9 cellular contexts compared by ENCODE assay signal in the genomic region with DNA sequence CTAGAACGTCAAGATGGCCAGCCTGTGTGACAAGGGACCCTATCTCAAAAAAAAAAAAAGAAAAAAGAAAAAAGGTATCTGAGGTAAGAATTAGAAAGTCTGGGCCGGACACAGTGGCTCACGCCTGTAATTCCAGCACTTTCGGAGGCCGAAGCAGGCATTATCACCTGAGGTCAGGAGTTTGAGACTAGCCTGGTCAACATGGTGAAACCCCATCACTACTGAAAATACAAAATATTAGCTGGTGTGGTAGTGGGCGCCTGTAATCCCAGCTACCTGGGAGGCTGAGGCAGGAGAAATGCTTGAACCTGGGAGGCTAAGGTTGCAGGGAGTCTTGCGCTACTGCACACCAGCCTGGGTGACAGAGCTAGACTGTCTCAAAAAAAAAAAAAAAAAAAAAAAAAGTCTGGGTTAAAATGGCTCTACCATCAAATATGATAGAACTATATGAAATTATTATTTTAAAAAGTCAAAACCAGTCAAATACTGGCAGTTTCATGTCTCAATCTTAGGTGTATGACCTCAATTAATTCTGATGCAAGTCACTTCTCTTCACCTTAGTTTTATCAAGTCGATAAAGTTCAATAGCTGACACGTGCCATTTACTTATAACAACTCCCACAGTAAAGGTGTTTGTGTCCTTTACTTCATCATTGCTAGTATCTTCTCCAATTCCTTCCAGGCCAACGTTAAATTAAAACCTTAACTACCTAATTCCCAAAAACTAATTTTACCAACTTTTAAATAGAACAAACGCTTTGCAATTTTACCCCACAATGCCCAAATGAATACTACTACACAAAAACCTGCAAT. TPM values are rescaled to one million over a fixed set of nuclear protein-coding genes. Genes with fewer than 3 reads are reported as not detected.
DNase-seq lines count a peak whose midpoint lies in the region; ATAC-seq and TF ChIP-seq lines count a peak whose summit lies in the region.
"Had no signal": no experiment of that assay in that cellular context is flagged by ENCODE, and none has a peak within 500 bp of the region (broad histone marks: within the 10 kb centered on the region; RNA-seq: fewer than 3 reads in every experiment).

No MANE protein-coding gene starts in this region.

- DNase-seq in DMS 273 (lab: John Stamatoyannopoulos, UW; ENCODE audit: unreplicated experiment) (peak; percentile 17), DMS 273 treated with DMSO at 0.1 percent for 48 hours (lab: John Stamatoyannopoulos, UW) (no peak), right cardiac atrium (peak in 1 of 3 donors; percentile 36), spleen (no peak), NCI-H748 treated with DMSO at 0.1 percent for 48 hours (lab: John Stamatoyannopoulos, UW) (no peak)
- DNase-seq: 8988T had no signal

- TF ChIP-seq CTCF in VCaP (conservative IDR thresholded peaks at IDR 0.05) (no peak), spleen (IDR thresholded peaks at IDR 0.05 in 8 of 11, conservative IDR thresholded peaks at IDR 0.05 in 3 of 11) (no peak)

- H3K27ac ChIP-seq in VCaP (peak overlapping the region; percentile 84), right cardiac atrium (ENCODE audit: low read length) (no peak overlapping the region), spleen (peak overlapping the region; percentile 84 to 92 (median 90))

- H3K36me3 ChIP-seq in spleen: peaks cover 0 to 44% (median 29%) of the 10 kb centered on the region in 6 donors

- H3K9me3 ChIP-seq in right cardiac atrium (ENCODE audit: control insufficient read depth, low read length) (no peaks in the 10 kb centered on the region), spleen (no peaks in the 10 kb centered on the region)

- H3K4me3 ChIP-seq in right cardiac atrium (ENCODE audit: low read length) (peak overlapping the region; percentile 90), spleen (peak overlapping the region; percentile 62 to 93 (median 88))

- H3K4me1 ChIP-seq in right cardiac atrium (ENCODE audit: control insufficient read depth, insufficient read depth, low read length): no peaks in the 10 kb centered on the region
- peaks cover 11 to 67% (median 34%) of the 10 kb centered on the region in 6 donors for H3K4me1 ChIP-seq in spleen

- no peak for TF ChIP-seq POLR2A in spleen (IDR thresholded peaks at IDR 0.05)

- ATAC-seq in right cardiac atrium (no peak), GM18861 (IDR thresholded peaks at IDR 0.05; ENCODE audit: unreplicated experiment) (no peak), HG03108 (IDR thresholded peaks at IDR 0.05; ENCODE audit: unreplicated experiment) (no peak)

- intact Hi-C loops in right cardiac atrium (cut with DNase I): no loop called here
- intact Hi-C loops in spleen (cut with DNase I; ENCODE audit: low total_unique reads): no loop called here

- 70% methylated on average over 11 of the region's 11 CpGs for WGBS in right cardiac atrium
- WGBS in spleen, 5 donors: 60 to 69% (median 66%) methylated on average over 11 of the region's 11 CpGs

- H3K27me3 ChIP-seq in right cardiac atrium (ENCODE audit: control insufficient read depth, insufficient read depth) (no peaks in the 10 kb centered on the region), spleen (replicated peaks in 1 of 7) (no peaks in the 10 kb centered on the region)

RNA-seq across cellular contexts. Expression of a gene that starts 1.1 kb away (rescaled TPM):
- 1,000 to 10,000 TPM; 1,173 to 1,230 (median 1,210) TPM for total RNA-seq in right cardiac atrium
- 1,902 TPM for polyA plus RNA-seq in right cardiac atrium
- 1,000 to 10,000 TPM; 1,734 to 2,967 (median 2,355) TPM for total RNA-seq in spleen
- 1,000 to 10,000 TPM; 5,262 to 8,847 (median 8,179) TPM for polyA plus RNA-seq in spleen
